Comparison of ENCODE assay signal across 9 cellular contexts in genomic region chr13:33057019-33057785, GRCh38. TPM values are rescaled to one million over a fixed set of nuclear protein-coding genes. Genes with fewer than 3 reads are reported as not detected.
DNase-seq lines count a peak whose midpoint lies in the region; ATAC-seq, FAIRE-seq and TF ChIP-seq lines count a peak whose summit lies in the region.
"Had no signal": no experiment of that assay in that cellular context is flagged by ENCODE, and none has a peak within 500 bp of the region (broad histone marks: within the 10 kb centered on the region; RNA-seq: fewer than 3 reads in every experiment).

No MANE protein-coding gene starts in this region.

- TF ChIP-seq EP300 in GM12878 (IDR thresholded peaks at IDR 0.05; ENCODE audit: borderline replicate concordance in 1 of 2, control insufficient read depth in 1 of 2, low read depth in 2 of 2, low read length in 2 of 2): no peak

- H3K4me1 ChIP-seq in Caco-2 (peaks cover 14% of the 10 kb centered on the region), GM12878 (ENCODE audit: control insufficient read depth, insufficient read depth, low read length) (peaks cover under 1% of the 10 kb centered on the region), lung (ENCODE audit: control insufficient read depth in 2 of 2, insufficient read depth in 2 of 2, low read length in 2 of 2) (peaks cover 0 to 1% of the 10 kb centered on the region in 2 donors)
- H3K4me1 ChIP-seq in naive thymus-derived CD4-positive, alpha-beta T cell (ENCODE audit: control insufficient read depth in 2 of 2, insufficient read depth in 2 of 2, low read length in 2 of 2): no peaks in the 10 kb centered on the region

- H3K27ac ChIP-seq in GM12878 (ENCODE audit: control insufficient read depth, insufficient read depth) (no peak overlapping the region), lung (ENCODE audit: low read depth in 1 of 2, low read length in 1 of 2) (peak overlapping the region; percentile 5 to 46)
- H3K27ac ChIP-seq in naive thymus-derived CD4-positive, alpha-beta T cell (ENCODE audit: low read depth, low read length): no peak overlapping the region

- no peaks in the 10 kb centered on the region for H3K9me3 ChIP-seq in Caco-2
- H3K9me3 ChIP-seq in GM12878 (replicated peaks; ENCODE audit: control insufficient read depth, insufficient read depth, low read length): no peaks in the 10 kb centered on the region; the same call in 2 of the 3 replicates
- H3K9me3 ChIP-seq in lung (ENCODE audit: control insufficient read depth in 2 of 2, insufficient read depth in 1 of 2, low read length in 1 of 2): no peaks in the 10 kb centered on the region
- H3K9me3 ChIP-seq in naive thymus-derived CD4-positive, alpha-beta T cell (ENCODE audit: control insufficient read depth in 2 of 3, low read length in 3 of 3): no peaks in the 10 kb centered on the region

- H3K27me3 ChIP-seq in Caco-2 (replicated peaks; ENCODE audit: control insufficient read depth, insufficient read depth, low read length) (no peaks in the 10 kb centered on the region), GM12878 (replicated peaks in 1 of 2; ENCODE audit: control insufficient read depth in 2 of 2, insufficient read depth in 2 of 2, low read length in 1 of 2) (no peaks in the 10 kb centered on the region), lung (ENCODE audit: control insufficient read depth, insufficient read depth) (no peaks in the 10 kb centered on the region)
- H3K27me3 ChIP-seq in naive thymus-derived CD4-positive, alpha-beta T cell (ENCODE audit: control insufficient read depth in 2 of 2, insufficient read depth in 2 of 2, low read length in 2 of 2): no peaks in the 10 kb centered on the region

- BruUV-seq in Caco-2 (replicated peaks; lab: Mats Ljungman, UMichigan) (no TSS peak), GM12878 (replicated peaks; lab: Mats Ljungman, UMichigan) (no TSS peak)

- H2AFZ ChIP-seq in GM12878 (ENCODE audit: control insufficient read depth, low read depth, low read length): no peak overlapping the region

- FAIRE-seq in GM12878 (lab: Jason Lieb, UNC): no peak

- TF ChIP-seq RAD21 in GM12878 (IDR thresholded peaks at IDR 0.05; ENCODE audit: insufficient read depth, low read depth, low read length): peak; percentile 45

- H3K4me2 ChIP-seq in GM12878 (ENCODE audit: control insufficient read depth, insufficient read depth): no peak overlapping the region

- RAD21 ChIA-PET in GM12878 (lab: Charles Lee; ENCODE audit: unreplicated experiment): interaction anchor here (0.7 to 1.2 kb wide), 3 partner anchors 8 to 665 kb away, joined by 3 read pairs; no protein-coding TSS in a partner anchor

- TF ChIP-seq POLR2A in GM12878 (IDR thresholded peaks at IDR 0.05; ENCODE audit: low read depth, low read length): no peak

- WGBS in GM12878 (ENCODE audit: insufficient coverage, insufficient replicate concordance, low lambda C conversion rate, missing lambda C conversion rate): 65% methylated on average over 9 of the region's 9 CpGs
- WGBS in lung, 2 donors: 64 to 66% methylated on average over 9 of the region's 9 CpGs

- peak; percentile 40 to 55 for TF ChIP-seq CTCF in Caco-2 (IDR thresholded peaks at IDR 0.05; ENCODE audit: insufficient read depth in 1 of 2, low read depth in 1 of 2, low read length in 1 of 2, severe bottlenecking in 1 of 2, unreplicated experiment in 1 of 2)
- peak; percentile 33 to 57 (median 46) for TF ChIP-seq CTCF in GM12878 (IDR thresholded peaks at IDR 0.05 in 2 of 3, conservative IDR thresholded peaks at IDR 0.05 in 1 of 3; ENCODE audit: control insufficient read depth in 2 of 3, extremely low read depth in 1 of 3, insufficient read depth in 1 of 3, low read depth in 3 of 3, low read length in 3 of 3)
- no peak for TF ChIP-seq CTCF in lung (IDR thresholded peaks at IDR 0.05; ENCODE audit: control extremely low read depth, extremely low read depth)

- H3K4me3 ChIP-seq in Caco-2 (ENCODE audit: low read depth, low read length) (no peak overlapping the region), GM12878 (no peak overlapping the region), lung (no peak overlapping the region)
- H3K4me3 ChIP-seq in naive thymus-derived CD4-positive, alpha-beta T cell (ENCODE audit: low read length): no peak overlapping the region

- no peak overlapping the region for H3K9ac ChIP-seq in GM12878 (ENCODE audit: control insufficient read depth, insufficient read depth, low read length)

- H4K20me1 ChIP-seq in GM12878 (ENCODE audit: control insufficient read depth, insufficient read depth): no peaks in the 10 kb centered on the region

- H3K79me2 ChIP-seq in GM12878 (ENCODE audit: control insufficient read depth, insufficient read depth, low read length): no peaks in the 10 kb centered on the region

- peak in 1 of 2 experiments; percentile 41 for DNase-seq in Caco-2
- DNase-seq in GM12878 (ENCODE audit: low read depth, low spot score): no peak
- DNase-seq in lung (ENCODE audit: low spot score): no peak
- no peak for DNase-seq in naive thymus-derived CD4-positive, alpha-beta T cell
- no peak for DNase-seq in NK-92 (lab: John Stamatoyannopoulos, UW; ENCODE audit: unreplicated experiment)
- no peak for DNase-seq in DMS79 (lab: John Stamatoyannopoulos, UW)
- no peak for DNase-seq in activated naive CD4-positive, alpha-beta T cell (lab: John Stamatoyannopoulos, UW)

- ATAC-seq in HG02885 (IDR thresholded peaks at IDR 0.05; ENCODE audit: poor library complexity, unreplicated experiment) (peak; percentile 59), GM12878 (peak; percentile 96), lung (ENCODE audit: insufficient read depth, low FRiP score) (no peak)
- no peak for ATAC-seq in naive thymus-derived CD4-positive, alpha-beta T cell

- no peaks in the 10 kb centered on the region for H3K36me3 Mint-ChIP-seq in Caco-2 (ENCODE audit: insufficient read depth, unreplicated experiment)
- peaks cover 0 to 10% (median 0%) of the 10 kb centered on the region in 5 donors for H3K36me3 Mint-ChIP-seq in naive thymus-derived CD4-positive, alpha-beta T cell
- H3K36me3 Mint-ChIP-seq: activated naive CD4-positive, alpha-beta T cell treated with anti-CD3 and anti-CD28 coated beads, Interleukin-2, amount 50 U/mL, for 72 hours had no signal

- in situ Hi-C loops in GM12878 (cut with MboI): no loop called here

- intact Hi-C loops in Caco-2 (cut with micrococcal nuclease; ENCODE audit: unreplicated experiment): loop anchor here (10.0 kb wide), 1 partner anchor 488 kb away; no protein-coding TSS in a partner anchor
- intact Hi-C loops in GM12878 (cut with micrococcal nuclease; ENCODE audit: unreplicated experiment): no loop called here
- intact Hi-C loops in naive thymus-derived CD4-positive, alpha-beta T cell (cut with micrococcal nuclease): loop anchor here in 1 of 2 donors (10.0 kb wide), 1 partner anchor 328 kb away; no protein-coding TSS in a partner anchor

- no peaks in the 10 kb centered on the region for H3K36me3 ChIP-seq in Caco-2 (ENCODE audit: control insufficient read depth, insufficient read depth, low read length)
- no peaks in the 10 kb centered on the region for H3K36me3 ChIP-seq in GM12878 (ENCODE audit: control insufficient read depth in 2 of 2, insufficient read depth in 2 of 2, low read length in 1 of 2)
- H3K36me3 ChIP-seq in lung (ENCODE audit: control insufficient read depth in 2 of 2, insufficient read depth in 2 of 2, low read length in 2 of 2): peaks cover 0 to 3% of the 10 kb centered on the region in 2 donors
- H3K36me3 ChIP-seq in naive thymus-derived CD4-positive, alpha-beta T cell (ENCODE audit: control insufficient read depth in 2 of 3, insufficient read depth in 3 of 3, low read length in 3 of 3): no peaks in the 10 kb centered on the region

- peaks cover 27% of the 10 kb centered on the region for H3K4me1 Mint-ChIP-seq in Caco-2 (ENCODE audit: low read depth, unreplicated experiment)
- H3K4me1 Mint-ChIP-seq in naive thymus-derived CD4-positive, alpha-beta T cell: peaks cover 0 to 3% (median 0%) of the 10 kb centered on the region in 7 donors

- SMC1A ChIA-PET in GM12878 (lab: Charles Lee; ENCODE audit: uncharacterized antibody, unreplicated experiment): interaction anchor here (0.6 to 1.3 kb wide), 7 partner anchors 9 to 54 kb away, joined by 3 to 7 read pairs (median 4); no protein-coding TSS in a partner anchor

- no peak overlapping the region for H3K27ac Mint-ChIP-seq in Caco-2 (ENCODE audit: unreplicated experiment)
- H3K27ac Mint-ChIP-seq in naive thymus-derived CD4-positive, alpha-beta T cell: no peak overlapping the region
- H3K27ac Mint-ChIP-seq: activated naive CD4-positive, alpha-beta T cell treated with anti-CD3 and anti-CD28 coated beads, Interleukin-2, amount 50 U/mL, for 72 hours had no signal

- POLR2A ChIA-PET in Caco-2 (lab: Charles Lee) (no interaction called here), GM12878 (lab: Charles Lee) (interaction anchor here (0.6 to 0.7 kb wide), 2 partner anchors 52 to 1020 kb away, joined by 3 read pairs; no protein-coding TSS in a partner anchor)
- POLR2A ChIA-PET in naive thymus-derived CD4-positive, alpha-beta T cell (lab: Charles Lee): no interaction called here

- H3K4me3 Mint-ChIP-seq in Caco-2 (ENCODE audit: unreplicated experiment): no peak overlapping the region
- no peak overlapping the region for H3K4me3 Mint-ChIP-seq in naive thymus-derived CD4-positive, alpha-beta T cell

- H3K27me3 Mint-ChIP-seq in Caco-2 (ENCODE audit: insufficient read depth, unreplicated experiment): no peaks in the 10 kb centered on the region
- no peaks in the 10 kb centered on the region for H3K27me3 Mint-ChIP-seq in naive thymus-derived CD4-positive, alpha-beta T cell

- peaks cover 7% of the 10 kb centered on the region for H3K9me3 Mint-ChIP-seq in Caco-2 (ENCODE audit: unreplicated experiment)
- no peaks in the 10 kb centered on the region for H3K9me3 Mint-ChIP-seq in naive thymus-derived CD4-positive, alpha-beta T cell
- H3K9me3 Mint-ChIP-seq: activated naive CD4-positive, alpha-beta T cell treated with anti-CD3 and anti-CD28 coated beads, Interleukin-2, amount 50 U/mL, for 72 hours had no signal

- CTCF ChIA-PET in Caco-2 (lab: Charles Lee): no interaction called here
- CTCF ChIA-PET in GM12878 (lab: Yijun Ruan, JAX): interaction anchor here (0.6 to 1.2 kb wide), 10 partner anchors 9 to 388 kb away, joined by 3 to 4 read pairs (median 3); no protein-coding TSS in a partner anchor
- CTCF ChIA-PET in naive thymus-derived CD4-positive, alpha-beta T cell (lab: Charles Lee): no interaction called here

RNA-seq across cellular contexts. Expression of gene KL, which starts 41.0 kb away (rescaled TPM):
- total RNA-seq in Caco-2 (2022): 1.3 and 1.5 TPM in 2 replicates
- 2.0 and 2.1 TPM in 2 replicates for total RNA-seq in GM12878 (2013; cell fraction: nucleolus; rRNA removed)
- total RNA-seq in GM12878 (2014; rRNA removed): 2.1 TPM in 2 replicates
- 1.5 and 1.6 TPM in 2 replicates for total RNA-seq in GM12878 (2014; rRNA removed; fragmentation: Illumina TruSeq; extraction: Trizol)
- 1.6 TPM in 2 replicates for total RNA-seq in GM12878 (2021)
- polyA plus RNA-seq in GM12878 (2011; ENCODE audit: low read depth): 0.28 TPM
- polyA plus RNA-seq in GM12878 (2011; rRNA removed): 0.08 and 0.16 TPM in 2 replicates
- polyA plus RNA-seq in GM12878 (2011; cell fraction: cytosol; rRNA removed): 0.07 and 0.15 TPM in 2 replicates
- polyA plus RNA-seq in GM12878 (2011; cell fraction: nucleus; rRNA removed): 0.16 and 0.21 TPM in 2 replicates
- polyA plus RNA-seq in GM12878 (2012): 0.24 and 0.76 TPM in 2 replicates
- polyA plus RNA-seq in GM12878 (2014; fragmentation: Illumina TruSeq; extraction: Trizol): 1.7 and 2.3 TPM in 2 replicates
- under 1 TPM; 0.57 to 0.60 TPM for polyA plus RNA-seq in GM12878 (2014; fragmentation: Nextera tagmentation; extraction: Ambion mirVana)
- 1.3 and 1.4 TPM in 2 replicates for polyA plus RNA-seq in GM12878 (2014; rRNA removed)
- polyA plus RNA-seq in GM12878 (2016; fragmentation: Nextera tagmentation; extraction: Ambion mirVana): 1 to 10 TPM in 1 of 2 experiments, under 1 TPM in 1; 0.96 to 1.8 TPM
- 0.15 and 0.31 TPM in 2 replicates for polyA minus RNA-seq in GM12878 (2011; rRNA and poly(A)+ RNA removed)
- polyA minus RNA-seq in GM12878 (2011; cell fraction: cytosol; rRNA and poly(A)+ RNA removed): not detected in 2 replicates
- 0.12 and 0.19 TPM in 2 replicates for polyA minus RNA-seq in GM12878 (2011; cell fraction: nucleus; rRNA and poly(A)+ RNA removed)
- 10 to 100 TPM in 1 of 2 donors, 1 to 10 TPM in 1; 6.6 to 24.5 TPM for total RNA-seq in lung
- polyA plus RNA-seq in lung: 1 to 10 TPM; 1.4 to 4.9 TPM
- total RNA-seq in naive thymus-derived CD4-positive, alpha-beta T cell: under 1 TPM; 0.15 to 0.36 (median 0.22) TPM
- not detected for polyA plus RNA-seq in naive thymus-derived CD4-positive, alpha-beta T cell

Comparison
In these comparisons a context has a peak if more than half of its experiments do, and no peak if none do; other contexts are left out.
1. ATAC-seq: peak in HG02885 (single experiment) and GM12878 (single experiment); none in lung (single experiment) and naive thymus-derived CD4-positive, alpha-beta T cell (single experiment).
2. H3K27ac ChIP-seq: peak in lung (2 of 2); none in GM12878 (single experiment) and naive thymus-derived CD4-positive, alpha-beta T cell (single experiment).